Comparison of ENCODE assay signal across 12 cellular contexts in the genomic region with DNA sequence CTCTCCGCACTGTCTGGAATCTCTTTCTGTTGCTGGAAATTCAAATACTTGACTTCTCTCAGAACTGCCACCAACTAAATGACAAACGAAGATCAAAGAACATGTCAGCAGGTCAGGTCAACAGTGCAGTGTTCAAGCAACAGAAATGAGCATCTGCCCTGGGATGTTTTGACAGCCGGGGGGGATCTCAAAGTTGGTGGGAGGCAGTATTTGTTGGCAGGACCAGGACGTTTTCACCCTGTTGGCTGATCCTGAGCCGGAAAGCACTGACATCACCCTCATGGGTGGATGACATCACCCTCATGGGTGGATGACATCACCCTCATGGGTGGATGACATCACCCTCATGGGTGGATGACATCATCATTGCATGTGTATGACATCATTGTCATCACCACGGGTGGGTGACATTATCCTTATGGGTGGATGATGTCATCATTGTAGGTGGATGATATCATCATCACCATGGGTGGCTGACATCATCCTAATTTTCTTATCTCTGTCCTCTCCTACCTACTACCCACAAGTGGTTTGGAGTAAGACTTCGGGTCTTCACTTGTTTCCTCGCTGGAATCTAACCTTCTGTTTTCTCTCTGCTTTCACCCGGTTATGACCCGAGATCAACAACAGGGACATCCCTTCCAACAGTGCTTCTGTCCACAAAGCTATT. TPM values are rescaled to one million over a fixed set of nuclear protein-coding genes. Genes with fewer than 3 reads are reported as not detected.
DNase-seq lines count a peak whose midpoint lies in the region; ATAC-seq and TF ChIP-seq lines count a peak whose summit lies in the region.
"Had no signal": no experiment of that assay in that cellular context is flagged by ENCODE, and none has a peak within 500 bp of the region (broad histone marks: within the 10 kb centered on the region; RNA-seq: fewer than 3 reads in every experiment).

No MANE protein-coding gene starts in this region.

- no peaks in the 10 kb centered on the region for H3K9me3 Mint-ChIP-seq in endothelial cell (ENCODE audit: unreplicated experiment)

- no peak overlapping the region for H3K4me2 ChIP-seq in mammary epithelial cell (ENCODE audit: insufficient read depth, low read depth, low read length)

- no peak for TF ChIP-seq POLR2A in breast epithelium (IDR thresholded peaks at IDR 0.05)
- no peak for TF ChIP-seq POLR2A in upper lobe of left lung (IDR thresholded peaks at IDR 0.05)

- no peak overlapping the region for H2AFZ ChIP-seq in mammary epithelial cell (ENCODE audit: low read depth, low read length)

- H3K4me1 ChIP-seq in mammary epithelial cell (ENCODE audit: insufficient read depth, low read length) (peaks cover 14% of the 10 kb centered on the region), breast epithelium (no peaks in the 10 kb centered on the region), upper lobe of left lung (no peaks in the 10 kb centered on the region)

- dilution Hi-C loops in mammary epithelial cell (cut with HindIII; ENCODE audit: low sequenced_read_pairs): no loop called here

- no peaks in the 10 kb centered on the region for H3K27me3 ChIP-seq in mammary epithelial cell (ENCODE audit: insufficient read depth, low read length)
- peaks cover 0 to 8% of the 10 kb centered on the region in 2 donors for H3K27me3 ChIP-seq in breast epithelium
- H3K27me3 ChIP-seq in upper lobe of left lung: no peaks in the 10 kb centered on the region
- H3K27me3 ChIP-seq: BLaER1 treated with 17β-estradiol and CSF1 and Interleukin-3, amounts not matched to agents 10 nM and 100 nM had no signal

- H3K4me1 Mint-ChIP-seq in endothelial cell (ENCODE audit: unreplicated experiment): no peaks in the 10 kb centered on the region

- H3K4me3 Mint-ChIP-seq in endothelial cell (ENCODE audit: unreplicated experiment): no peak overlapping the region

- H3K36me3 ChIP-seq in mammary epithelial cell (ENCODE audit: insufficient read depth, low read length): no peaks in the 10 kb centered on the region
- H3K36me3 ChIP-seq in breast epithelium: no peaks in the 10 kb centered on the region
- H3K36me3 ChIP-seq in upper lobe of left lung: no peaks in the 10 kb centered on the region
- H3K36me3 ChIP-seq: left ventricle myocardium inferior had no signal

- POLR2A ChIA-PET in RWPE1 (lab: Yijun Ruan, JAX; ENCODE audit: low non-redundant PET): no interaction called here

- in situ Hi-C loops in mammary epithelial cell (cut with MboI; ENCODE audit: low sequenced_read_pairs in 2 of 2): no loop called here

- H3K4me3 ChIP-seq in mammary epithelial cell (replicated peaks in 1 of 3; ENCODE audit: insufficient read depth in 1 of 3, low read depth in 2 of 3, low read length in 3 of 3): no peak overlapping the region
- no peak overlapping the region for H3K4me3 ChIP-seq in breast epithelium
- H3K4me3 ChIP-seq in upper lobe of left lung: no peak overlapping the region
- H3K4me3 ChIP-seq: BLaER1 treated with 17β-estradiol and CSF1 and Interleukin-3, amounts not matched to agents 10 nM and 100 nM; left ventricle myocardium inferior had no signal

- ATAC-seq in upper lobe of left lung (ENCODE audit: low FRiP score in 2 of 2) (peak; percentile 40 to 46), GM19328 (IDR thresholded peaks at IDR 0.05; ENCODE audit: unreplicated experiment) (no peak), HG03520 (IDR thresholded peaks at IDR 0.05; ENCODE audit: unreplicated experiment) (no peak), HG02610 (IDR thresholded peaks at IDR 0.05; ENCODE audit: unreplicated experiment) (no peak)

- H3K9me3 ChIP-seq in mammary epithelial cell (replicated peaks; ENCODE audit: insufficient read depth, low read length) (no peaks in the 10 kb centered on the region), breast epithelium (no peaks in the 10 kb centered on the region), upper lobe of left lung (no peaks in the 10 kb centered on the region)
- H3K9me3 ChIP-seq: left ventricle myocardium inferior had no signal

- 83% methylated on average over 10 of the region's 10 CpGs for WGBS in mammary epithelial cell (ENCODE audit: low coverage, missing lambda C conversion rate)
- WGBS in upper lobe of left lung, 2 donors: 78 to 79% methylated on average over 9 to 10 of the region's 10 CpGs

- no peak for TF ChIP-seq EP300 in upper lobe of left lung (IDR thresholded peaks at IDR 0.05)

- no peak overlapping the region for H3K9ac ChIP-seq in mammary epithelial cell (ENCODE audit: insufficient read depth, low read length)
- H3K9ac ChIP-seq: BLaER1 treated with 17β-estradiol and CSF1 and Interleukin-3, amounts not matched to agents 10 nM and 100 nM had no signal

- intact Hi-C loops in mammary epithelial cell (cut with micrococcal nuclease) (no loop called here), breast epithelium (cut with DNase I; ENCODE audit: low total_unique reads) (loop anchor here (10.0 kb wide), 1 partner anchor 1664 kb away; no protein-coding TSS in a partner anchor)

- BruUV-seq in mammary epithelial cell (replicated peaks; lab: Mats Ljungman, UMichigan): no TSS peak

- CTCF ChIA-PET in mammary epithelial cell (lab: Charles Lee; ENCODE audit: low non-redundant PET) (no interaction called here), RWPE1 (lab: Yijun Ruan, JAX) (no interaction called here)

- no peaks in the 10 kb centered on the region for H3K79me2 ChIP-seq in mammary epithelial cell (ENCODE audit: insufficient read depth, low read length)

- DNase-seq in mammary epithelial cell (peak; percentile 11), breast epithelium (ENCODE audit: low spot score in 2 of 2) (no peak), RWPE1 (ENCODE audit: low spot score) (peak; percentile 67), endothelial cell (ENCODE audit: low spot score) (peak; percentile 13), upper lobe of left lung (no peak)
- DNase-seq: left ventricle myocardium inferior, NCI-H1048, nucleus accumbens had no signal

- no peaks in the 10 kb centered on the region for H3K36me3 Mint-ChIP-seq in endothelial cell (ENCODE audit: low read depth, unreplicated experiment)

- H3K27me3 Mint-ChIP-seq in endothelial cell (ENCODE audit: unreplicated experiment): no peaks in the 10 kb centered on the region

- H3K27ac ChIP-seq in mammary epithelial cell (ENCODE audit: insufficient read depth, low read depth, low read length): no peak overlapping the region
- H3K27ac ChIP-seq in breast epithelium: no peak overlapping the region
- H3K27ac ChIP-seq in RWPE1: no peak overlapping the region
- no peak overlapping the region for H3K27ac ChIP-seq in upper lobe of left lung
- H3K27ac ChIP-seq: left ventricle myocardium inferior had no signal

- H4K20me1 ChIP-seq in mammary epithelial cell (ENCODE audit: insufficient read depth, low read length): no peaks in the 10 kb centered on the region
- H4K20me1 ChIP-seq: BLaER1 treated with 17β-estradiol and CSF1 and Interleukin-3, amounts not matched to agents 10 nM and 100 nM had no signal

- TF ChIP-seq CTCF in mammary epithelial cell (conservative IDR thresholded peaks at IDR 0.05 in 1 of 2, IDR thresholded peaks at IDR 0.05 in 1 of 2; ENCODE audit: extremely low read depth in 1 of 2, insufficient read depth in 1 of 2, low read depth in 1 of 2, low read length in 2 of 2) (no peak), breast epithelium (IDR thresholded peaks at IDR 0.05) (no peak), RWPE1 (conservative IDR thresholded peaks at IDR 0.05; ENCODE audit: low read depth) (no peak), endothelial cell (IDR thresholded peaks at IDR 0.05; ENCODE audit: unreplicated experiment) (no peak), upper lobe of left lung (IDR thresholded peaks at IDR 0.05) (no peak)

- no peak overlapping the region for H3K27ac Mint-ChIP-seq in endothelial cell (ENCODE audit: unreplicated experiment)

RNA-seq across cellular contexts. Expression of a gene that starts 18.9 kb away (rescaled TPM):
- total RNA-seq in mammary epithelial cell: 1 to 10 TPM in 1 of 2 donors, not detected in 1; 1.2 TPM
- 0.08 TPM for polyA plus RNA-seq in mammary epithelial cell
- polyA minus RNA-seq in mammary epithelial cell: not detected
- total RNA-seq in breast epithelium: under 1 TPM in 2 of 3 donors, not detected in 1; 0.15 to 0.33 TPM
- total RNA-seq in endothelial cell (ENCODE audit: unreplicated experiment): 1.0 TPM
- 10 to 100 TPM in 1 of 6 donors, 1 to 10 TPM in 5; 2.0 to 21.0 (median 3.7) TPM for total RNA-seq in upper lobe of left lung
- total RNA-seq: left ventricle myocardium inferior had no signal

Comparison
In these comparisons a context has a peak if more than half of its experiments do, and no peak if none do; other contexts are left out.
1. DNase-seq: peak in mammary epithelial cell (single experiment), RWPE1 (single experiment) and endothelial cell (single experiment); none in breast epithelium (0 of 2) and upper lobe of left lung (0 of 2).
2. ATAC-seq: peak in upper lobe of left lung (2 of 2); none in GM19328 (single experiment), HG03520 (single experiment) and HG02610 (single experiment).